In genomic region chrX:52568146-52568545, GRCh38 we compare ENCODE assay signal across 15 cellular contexts. TPM values are rescaled to one million over a fixed set of nuclear protein-coding genes. Genes with fewer than 3 reads are reported as not detected.
"Had no signal": no experiment of that assay in that cellular context is flagged by ENCODE, and none has a peak within 500 bp of the region (broad histone marks: within the 10 kb centered on the region; RNA-seq: fewer than 3 reads in every experiment).

No MANE protein-coding gene starts in this region.

RNA-seq across cellular contexts. Expression of gene XAGE1B, which starts 51.3 kb away (rescaled TPM):
- total RNA-seq: activated CD4-positive, alpha-beta memory T cell treated with anti-CD3 and anti-CD28 coated beads, Interleukin-2, amount 10 ng/mL, durations not matched to agents 7 days and 5 days; activated CD4-positive, alpha-beta T cell treated with anti-CD3 and anti-CD28 coated beads for 36 hours; activated CD4-positive, alpha-beta T cell treated with anti-CD3 and anti-CD28 coated beads, Interleukin-2, amount 10 ng/mL, durations not matched to agents 7 days and 5 days; activated CD8-positive, alpha-beta memory T cell treated with anti-CD3 and anti-CD28 coated beads, Interleukin-2, amount 10 ng/mL, durations not matched to agents 7 days and 5 days; activated CD8-positive, alpha-beta T cell treated with anti-CD3 and anti-CD28 coated beads, Interleukin-2, amount 10 ng/mL, durations not matched to agents 7 days and 5 days; activated naive CD8-positive, alpha-beta T cell treated with anti-CD3 and anti-CD28 coated beads, Interleukin-2, amount 10 ng/mL, durations not matched to agents 7 days and 5 days; activated T-helper 2 cell treated with anti-CD3 and anti-CD28 coated beads, Interferon-gamma antibody, Interleukin-2, Interleukin-4, amounts not matched to agents 10 μg/mL and 5 μg/mL and 100 μg/mL, durations not matched to agents 14 hours and 24 hours and 36 hours; aorta; bronchial epithelial cell; cardiac muscle cell; T-cell; T-helper 1 cell treated with Interleukin-12 subunit alpha and Interleukin-12 subunit beta and Interleukin-4 antibody, amounts not matched to agents 30 ng/mL and 1 ng/mL, for 36 hours; T-helper 17 cell; T-helper 2 cell treated with Interferon-gamma antibody and Interleukin-4, amounts not matched to agents 100 ng/mL and 5 ng/mL, for 36 hours had no signal
- polyA plus RNA-seq: adipose tissue, aorta, cardiac muscle cell had no signal
